ENCODE assay signal across 8 cellular contexts in genomic region chr1:167819849-167820683, GRCh38.
DNase-seq lines count a peak whose midpoint lies in the region; ATAC-seq and TF ChIP-seq lines count a peak whose summit lies in the region.

No MANE protein-coding gene starts in this region.

- H3K4me1 ChIP-seq in RWPE2 (ENCODE audit: insufficient read depth, poor library complexity, severe bottlenecking) (peaks cover 20% of the 10 kb centered on the region), sigmoid colon (peaks cover 0 to 7% (median 2%) of the 10 kb centered on the region in 4 donors)

- peaks cover 0 to 3% of the 10 kb centered on the region in 2 donors for H3K4me1 Mint-ChIP-seq in immature natural killer cell

- no peak overlapping the region for H3K27ac Mint-ChIP-seq in immature natural killer cell

- no peak for DNase-seq in GM12864 (ENCODE audit: low read depth)
- DNase-seq in RWPE2 (ENCODE audit: low spot score): peak; percentile 72
- DNase-seq in cardiac fibroblast (ENCODE audit: low read depth in 2 of 2): peak; percentile 92 to 99
- peak in 1 of 3 donors; percentile 9 for DNase-seq in immature natural killer cell
- peak; percentile 86 for DNase-seq in sigmoid colon
- DNase-seq in cortex of kidney (lab: John Stamatoyannopoulos, UW): no peak

- 16 to 44% methylated on average over 35 of the region's 35 CpGs for WGBS in sigmoid colon, 2 donors

- ATAC-seq in HG02885 (IDR thresholded peaks at IDR 0.05; ENCODE audit: poor library complexity, unreplicated experiment) (peak; percentile 75), RWPE2 (ENCODE audit: low read depth) (peak; percentile 90), GM21717 (IDR thresholded peaks at IDR 0.05; ENCODE audit: unreplicated experiment) (no peak)

- H3K27ac ChIP-seq in RWPE2 (ENCODE audit: poor library complexity, severe bottlenecking): peak overlapping the region; percentile 76
- peak overlapping the region; percentile 69 to 86 (median 78) for H3K27ac ChIP-seq in sigmoid colon

- H3K4me3 ChIP-seq in GM12864 (ENCODE audit: low read depth, low read length) (peak overlapping the region; percentile 49), RWPE2 (ENCODE audit: severe bottlenecking) (peak overlapping the region; percentile 32), cardiac fibroblast (replicated peaks in 1 of 2; ENCODE audit: low read depth in 2 of 2, low read length in 2 of 2) (peak overlapping the region in 1 of 2 donors; percentile 34), sigmoid colon (peak overlapping the region; percentile 26 to 47 (median 44))

- intact Hi-C loops in sigmoid colon (cut with DNase I): no loop called here

- TF ChIP-seq CTCF in GM12864 (IDR thresholded peaks at IDR 0.05; ENCODE audit: low read depth, low read length, missing control alignments) (no peak), RWPE2 (IDR thresholded peaks at IDR 0.05; ENCODE audit: poor library complexity, severe bottlenecking) (no peak), cardiac fibroblast (IDR thresholded peaks at IDR 0.05; ENCODE audit: low read depth, low read length) (no peak), sigmoid colon (IDR thresholded peaks at IDR 0.05) (no peak)

- peak overlapping the region; percentile 16 to 77 (median 61) for H3K4me3 Mint-ChIP-seq in immature natural killer cell

- no peaks in the 10 kb centered on the region for H3K36me3 ChIP-seq in RWPE2 (ENCODE audit: low read depth)
- no peaks in the 10 kb centered on the region for H3K36me3 ChIP-seq in sigmoid colon

- peaks cover 3 to 6% (median 3%) of the 10 kb centered on the region in 3 donors for H3K36me3 Mint-ChIP-seq in immature natural killer cell

- no peaks in the 10 kb centered on the region for H3K9me3 ChIP-seq in RWPE2 (ENCODE audit: severe bottlenecking)
- peaks cover 0 to 5% (median 1%) of the 10 kb centered on the region in 4 donors for H3K9me3 ChIP-seq in sigmoid colon

- TF ChIP-seq POLR2A in sigmoid colon (IDR thresholded peaks at IDR 0.05): peak in 1 of 2 donors; percentile 13

- TF ChIP-seq EP300 in sigmoid colon (IDR thresholded peaks at IDR 0.05): no peak

- peaks cover 0 to 9% (median 4%) of the 10 kb centered on the region in 3 donors for H3K27me3 Mint-ChIP-seq in immature natural killer cell (ENCODE audit: low read depth in 3 of 3)

- H3K9me3 Mint-ChIP-seq in immature natural killer cell: peaks cover 0 to 10% (median 6%) of the 10 kb centered on the region in 6 donors

- H3K27me3 ChIP-seq in RWPE2 (ENCODE audit: insufficient read depth, poor library complexity, severe bottlenecking) (no peaks in the 10 kb centered on the region), sigmoid colon (no peaks in the 10 kb centered on the region)

Comparison
In these comparisons a context has a peak if more than half of its experiments do, and no peak if none do; other contexts are left out.
1. DNase-seq: peak in RWPE2 (single experiment), cardiac fibroblast (2 of 2) and sigmoid colon (single experiment); none in GM12864 (single experiment) and cortex of kidney (single experiment).